ENCODE assay signal across 9 cellular contexts in genomic region chr19:41193420-41194156, GRCh38. TPM values are rescaled to one million over a fixed set of nuclear protein-coding genes. Genes with fewer than 3 reads are reported as not detected.
A peak's percentile ranks its signal among the peaks of the same experiment; 100 is the strongest.
DNase-seq lines count a peak whose midpoint lies in the region; ATAC-seq and TF ChIP-seq lines count a peak whose summit lies in the region.
"Had no signal": no experiment of that assay in that cellular context is flagged by ENCODE, and none has a peak within 500 bp of the region (broad histone marks: within the 10 kb centered on the region; RNA-seq: fewer than 3 reads in every experiment).

No MANE protein-coding gene starts in this region.

- H3K4me1 ChIP-seq in Loucy (ENCODE audit: insufficient read depth, low read length, poor library complexity, severe bottlenecking) = peaks cover 11% of the 10 kb centered on the region
- H3K4me1 ChIP-seq in esophagus muscularis mucosa = peaks cover 7 to 13% (median 11%) of the 10 kb centered on the region in 4 donors

- H3K36me3 ChIP-seq in Loucy (ENCODE audit: insufficient read depth, low read length) (no peaks in the 10 kb centered on the region), esophagus muscularis mucosa (no peaks in the 10 kb centered on the region), neural cell (ENCODE audit: insufficient read depth, low read length) (no peaks in the 10 kb centered on the region)
- H3K36me3 ChIP-seq: tibial nerve had no signal

- WGBS in esophagus muscularis mucosa = 26% methylated on average over 12 of the region's 13 CpGs

- H3K9ac ChIP-seq in Loucy (ENCODE audit: low read depth, low read length, poor library complexity, severe bottlenecking) (no peak overlapping the region), neural cell (ENCODE audit: low read length) (peak overlapping the region; percentile 5)

- no peak overlapping the region for H3K27ac ChIP-seq in esophagus muscularis mucosa (replicated peaks in 1 of 4)
- no peak overlapping the region for H3K27ac ChIP-seq in neural cell (ENCODE audit: low read length)
- H3K27ac ChIP-seq: tibial nerve had no signal

- H4K20me1 ChIP-seq in Loucy (ENCODE audit: insufficient read depth, low read length, poor library complexity, severe bottlenecking) (no peaks in the 10 kb centered on the region), neural cell (ENCODE audit: insufficient read depth) (no peaks in the 10 kb centered on the region)

- TF ChIP-seq CTCF in Loucy (conservative IDR thresholded peaks at IDR 0.05; ENCODE audit: low read length) (no peak), esophagus muscularis mucosa (IDR thresholded peaks at IDR 0.05) (no peak), neural cell (IDR thresholded peaks at IDR 0.05; ENCODE audit: poor library complexity, severe bottlenecking) (no peak)

- no peaks in the 10 kb centered on the region for H3K79me2 ChIP-seq in Loucy (ENCODE audit: insufficient read depth, low read length)
- H3K79me2 ChIP-seq in neural cell (replicated peaks; ENCODE audit: insufficient read depth, low read length) = no peaks in the 10 kb centered on the region

- H3K9me2 ChIP-seq in Loucy (replicated peaks; ENCODE audit: low read depth, low read length) = no peaks in the 10 kb centered on the region
- H3K9me2 ChIP-seq in neural cell (ENCODE audit: insufficient read depth, low read length) = no peaks in the 10 kb centered on the region

- H3F3A ChIP-seq in Loucy (ENCODE audit: low read depth) (no peaks in the 10 kb centered on the region), neural cell (ENCODE audit: insufficient read depth, low read length, poor library complexity, severe bottlenecking) (no peaks in the 10 kb centered on the region)

- H3K4me2 ChIP-seq in Loucy (ENCODE audit: low read depth, low read length, poor library complexity, severe bottlenecking) = peak overlapping the region; percentile 37
- H3K4me2 ChIP-seq in neural cell (ENCODE audit: low read length) = no peak overlapping the region

- DNase-seq in Caki2 (ENCODE audit: low read depth) (peak; percentile 39), esophagus muscularis mucosa (ENCODE audit: extremely low spot score) (no peak), NCI-H2107 (lab: John Stamatoyannopoulos, UW) (no peak), KG1 (lab: John Stamatoyannopoulos, UW) (no peak), GM19238 (ENCODE audit: insufficient read length, low spot score) (no peak)

- no peak for TF ChIP-seq EP300 in esophagus muscularis mucosa (IDR thresholded peaks at IDR 0.05)
- TF ChIP-seq EP300 in neural cell (conservative IDR thresholded peaks at IDR 0.05; ENCODE audit: poor library complexity, severe bottlenecking) = no peak

- peak overlapping the region; percentile 67; the same call in 1 of the 2 replicates for H2AFZ ChIP-seq in Loucy (ENCODE audit: low read length)
- H2AFZ ChIP-seq in neural cell (ENCODE audit: low read depth, low read length) = no peak overlapping the region

- H3K9me3 ChIP-seq in Loucy (ENCODE audit: insufficient read depth, low read depth, low read length) = no peaks in the 10 kb centered on the region
- H3K9me3 ChIP-seq in esophagus muscularis mucosa = no peaks in the 10 kb centered on the region
- H3K9me3 ChIP-seq in neural cell (ENCODE audit: low read length) = no peaks in the 10 kb centered on the region
- H3K9me3 ChIP-seq: tibial nerve had no signal

- ATAC-seq in HG02970 (IDR thresholded peaks at IDR 0.05; ENCODE audit: low FRiP score, unreplicated experiment) = no peak

- H3K27me3 ChIP-seq in Loucy (ENCODE audit: insufficient read depth, low read length, poor library complexity, severe bottlenecking) = peaks cover 17% of the 10 kb centered on the region
- peaks cover 0 to 96% (median 26%) of the 10 kb centered on the region in 4 donors for H3K27me3 ChIP-seq in esophagus muscularis mucosa
- peaks cover 22% of the 10 kb centered on the region for H3K27me3 ChIP-seq in neural cell (ENCODE audit: insufficient read depth, low read depth, low read length)

- H3K4me3 ChIP-seq in Loucy (ENCODE audit: low read length, poor library complexity, severe bottlenecking) (no peak overlapping the region), esophagus muscularis mucosa (peak overlapping the region; percentile 32 to 44 (median 38)), neural cell (ENCODE audit: low read length) (peak overlapping the region; percentile 58)

- TF ChIP-seq RAD21 in neural cell (conservative IDR thresholded peaks at IDR 0.05) = no peak

- intact Hi-C loops in esophagus muscularis mucosa (cut with DNase I) = no loop called here

- no peak for TF ChIP-seq POLR2A in esophagus muscularis mucosa (IDR thresholded peaks at IDR 0.05; ENCODE audit: low read depth)

- in situ Hi-C loops in Caki2 (cut with HindIII; ENCODE audit: low pct_unique_long_range_greater_than_20kb, low sequenced_read_pairs) = no loop called here

TF ChIP-seq in neural cell, 6 proteins besides CTCF, POLR2A, EP300 and RAD21:
- TF ChIP-seq MXI1 (conservative IDR thresholded peaks at IDR 0.05; ENCODE audit: poor library complexity, severe bottlenecking) (no peak), TAF1 (IDR thresholded peaks at IDR 0.05; ENCODE audit: low read depth) (no peak), POLR2AphosphoS5 (IDR thresholded peaks at IDR 0.05) (no peak), EZH2 (IDR thresholded peaks at IDR 0.05; ENCODE audit: borderline replicate concordance, insufficient read depth, low read length, poor library complexity, severe bottlenecking) (no peak), SMC3 (conservative IDR thresholded peaks at IDR 0.05; ENCODE audit: poor library complexity) (no peak), REST (IDR thresholded peaks at IDR 0.05; ENCODE audit: borderline replicate concordance) (no peak)

RNA-seq across cellular contexts. Expression of gene CYP2S1, which starts 0.6 kb away (rescaled TPM):
- total RNA-seq in Caki2 (2014; rRNA removed; shearing (Covaris generic); ENCODE audit: low replicate concordance) = 10.6 and 40.2 TPM in 2 replicates
- total RNA-seq in esophagus muscularis mucosa = 1 to 10 TPM; 1.7 to 3.0 (median 2.3) TPM
- not detected in 2 replicates for polyA plus RNA-seq in neural cell
- polyA minus RNA-seq in neural cell = not detected in 2 replicates

RNA-seq across cellular contexts. Expression of gene AXL, which starts 25.4 kb away (rescaled TPM):
- 349 and 418 TPM in 2 replicates for total RNA-seq in Caki2 (2014; rRNA removed; shearing (Covaris generic); ENCODE audit: low replicate concordance)
- 100 to 1,000 TPM; 112 to 243 (median 172) TPM for total RNA-seq in esophagus muscularis mucosa
- 0.10 TPM in 1 of 2 replicates, not detected in the other for polyA plus RNA-seq in neural cell
- polyA minus RNA-seq in neural cell = 0.49 and 0.81 TPM in 2 replicates
